7 cellular contexts compared by ENCODE assay signal in the genomic region with DNA sequence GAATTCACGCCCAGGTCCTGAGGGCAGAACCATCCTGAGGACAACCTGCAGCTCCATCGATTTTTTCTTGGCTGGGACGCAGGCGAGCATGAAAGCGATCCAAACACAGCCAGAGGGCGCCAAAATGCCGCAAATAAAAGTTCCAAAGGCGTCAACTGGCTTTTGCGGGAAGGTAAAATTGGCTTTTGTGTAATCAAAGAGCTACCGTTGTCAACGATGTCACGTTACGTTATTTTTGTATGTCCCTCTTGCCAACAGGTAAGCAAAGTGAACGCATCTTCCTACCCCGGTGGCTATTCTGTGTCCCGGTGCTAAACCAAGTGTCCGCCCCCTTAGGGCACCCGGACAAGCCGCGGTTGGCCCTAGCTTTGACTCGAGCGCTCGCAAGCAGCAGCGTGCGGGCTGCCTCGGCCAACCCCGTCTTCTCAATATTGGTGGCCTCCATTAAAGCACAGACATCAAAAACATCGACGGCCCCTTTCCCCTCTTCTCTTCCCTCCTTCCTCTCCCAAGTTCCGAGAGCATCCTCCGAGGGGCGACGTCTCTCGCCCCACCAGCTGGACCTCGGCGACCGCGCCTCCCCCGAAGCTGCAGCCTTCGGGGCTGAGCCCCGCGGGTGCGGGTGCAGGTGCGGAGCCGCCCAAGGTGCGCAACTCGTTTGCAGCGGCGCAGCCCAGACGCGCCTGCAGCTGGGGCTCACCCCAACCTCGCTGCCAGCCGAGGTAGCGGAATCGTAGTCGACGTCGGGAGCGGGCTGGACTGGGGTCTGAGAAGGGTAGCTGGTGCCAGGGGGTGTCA. TPM values are rescaled to one million over a fixed set of nuclear protein-coding genes. Genes with fewer than 3 reads are reported as not detected.
DNase-seq lines count a peak whose midpoint lies in the region; ATAC-seq, FAIRE-seq and TF ChIP-seq lines count a peak whose summit lies in the region.

No MANE protein-coding gene starts in this region.

- intact Hi-C loops in left ventricle myocardium superior (cut with micrococcal nuclease) = loop anchor here (10.0 kb wide), 1 partner anchor 1088 kb away; no protein-coding TSS in a partner anchor

- no peak overlapping the region for H4K8ac ChIP-seq in trophoblast cell (ENCODE audit: low read depth, low read length)

- H3K14ac ChIP-seq in trophoblast cell (ENCODE audit: low read length) = no peak overlapping the region

- H4K12ac ChIP-seq in trophoblast cell (ENCODE audit: low read depth, low read length) = no peak overlapping the region

- FAIRE-seq in GM12891 (lab: Jason Lieb, UNC) = peak; percentile 95

- peak overlapping the region; percentile 92 for H3K4me2 ChIP-seq in trophoblast cell (ENCODE audit: low read length)

- H3K27me3 ChIP-seq in MG63 (no peaks in the 10 kb centered on the region), trophoblast cell (ENCODE audit: insufficient read depth, low read length) (no peaks in the 10 kb centered on the region)

- WGBS in trophoblast cell (ENCODE audit: extremely low coverage, insufficient coverage, insufficient read length) = no CpG with 5 or more reads among the region's 59 CpGs

- H3K79me1 ChIP-seq in trophoblast cell (ENCODE audit: low read length) = peaks cover 19% of the 10 kb centered on the region

- H3K4me3 ChIP-seq in MG63 = peak overlapping the region; percentile 41
- H3K4me3 ChIP-seq in trophoblast cell (ENCODE audit: low read depth, low read length) = peak overlapping the region; percentile 70

- H2AK5ac ChIP-seq in trophoblast cell (ENCODE audit: low read length) = no peak overlapping the region

- no peak overlapping the region for H3K4ac ChIP-seq in trophoblast cell (ENCODE audit: low read depth, low read length)

- H3K27me3 Mint-ChIP-seq in HFFc6 (ENCODE audit: insufficient read depth) = no peaks in the 10 kb centered on the region; the same call in none of the 2 replicates

- peak; percentile 70 for ATAC-seq in left ventricle myocardium superior

- no peaks in the 10 kb centered on the region for H3K9me3 Mint-ChIP-seq in HFFc6

- peaks cover 22% of the 10 kb centered on the region for H3K79me2 ChIP-seq in trophoblast cell (ENCODE audit: control insufficient read depth, insufficient read depth, low read length, poor library complexity)

- H3K36me3 ChIP-seq in MG63 (peaks cover 28% of the 10 kb centered on the region), trophoblast cell (ENCODE audit: control insufficient read depth in 1 of 2, insufficient read depth in 2 of 2, low read length in 2 of 2) (peaks cover 0 to 3% of the 10 kb centered on the region in 2 experiments)

- H3K4me1 ChIP-seq in trophoblast cell (ENCODE audit: control insufficient read depth in 1 of 2, insufficient read depth in 2 of 2, low read length in 2 of 2) = peaks cover 4 to 10% of the 10 kb centered on the region in 2 experiments

- no peak overlapping the region for H2BK5ac ChIP-seq in trophoblast cell (ENCODE audit: low read depth, low read length, poor library complexity)

- POLR2A ChIA-PET in RWPE1 (lab: Yijun Ruan, JAX; ENCODE audit: low non-redundant PET) = no interaction called here

- H2BK12ac ChIP-seq in trophoblast cell (ENCODE audit: low read length) = peak overlapping the region; percentile 29

- H3K4me3 Mint-ChIP-seq in HFFc6 = peak overlapping the region; percentile 88

- H3K23ac ChIP-seq in trophoblast cell (ENCODE audit: low read length) = no peak overlapping the region

- no peak overlapping the region for H4K91ac ChIP-seq in trophoblast cell (ENCODE audit: low read depth, low read length)

- H3K9me3 ChIP-seq in MG63 (no peaks in the 10 kb centered on the region; the same call in 1 of the 2 replicates), trophoblast cell (ENCODE audit: insufficient read depth, low read depth, low read length) (no peaks in the 10 kb centered on the region)

- peak; percentile 41 for DNase-seq in GM12891 (ENCODE audit: insufficient read length, low spot score)
- DNase-seq in HFFc6 = peak; percentile 74
- DNase-seq in MG63 = peak; percentile 80
- DNase-seq in RWPE1 (ENCODE audit: low spot score) = peak; percentile 73
- DNase-seq in anterior cingulate cortex (lab: John Stamatoyannopoulos, UW) = peak in 57 of 58 donors; percentile 22 to 89 (median 64)
- DNase-seq in left ventricle myocardium superior = peak; percentile 67
- DNase-seq in trophoblast cell = peak; percentile 97 to 99

- H2AFZ ChIP-seq in trophoblast cell (ENCODE audit: insufficient read depth, low read length, poor library complexity) = peak overlapping the region; percentile 48

- H3K9ac ChIP-seq in trophoblast cell (ENCODE audit: low read length) = no peak overlapping the region

- H3K36me3 Mint-ChIP-seq in HFFc6 (ENCODE audit: low read depth) = peaks cover 16% of the 10 kb centered on the region

- H3K4me1 Mint-ChIP-seq in HFFc6 (ENCODE audit: low read depth) = peaks cover 35% of the 10 kb centered on the region

- peak overlapping the region; percentile 55 for H3K27ac Mint-ChIP-seq in HFFc6

- CTCF ChIA-PET in RWPE1 (lab: Yijun Ruan, JAX) = interaction anchor here (0.5 to 2.2 kb wide), 19 partner anchors 9 to 1103 kb away, joined by 3 to 28 read pairs (median 3); no protein-coding TSS in a partner anchor

- H3K27ac ChIP-seq in RWPE1 (peak overlapping the region; percentile 80), trophoblast cell (ENCODE audit: low read depth, low read length) (no peak overlapping the region)

- TF ChIP-seq CTCF in HFFc6 (IDR thresholded peaks at IDR 0.05) (peak; percentile 88), RWPE1 (conservative IDR thresholded peaks at IDR 0.05; ENCODE audit: low read depth) (peak; percentile 85)

- no peak overlapping the region for H3K18ac ChIP-seq in trophoblast cell (ENCODE audit: low read length)

- TF ChIP-seq POLR2A in GM12891 (IDR thresholded peaks at IDR 0.05; ENCODE audit: low read depth, low read length) = no peak

- H2BK120ac ChIP-seq in trophoblast cell (ENCODE audit: insufficient read depth, low read length, poor library complexity) = no peak overlapping the region

TF ChIP-seq in GM12891, 5 proteins besides CTCF, POLR2A, EP300 and RAD21:
- TF ChIP-seq POU2F2 (IDR thresholded peaks at IDR 0.05; ENCODE audit: low read depth, low read length) (no peak; the same call in 1 of the 2 replicates), SPI1 (IDR thresholded peaks at IDR 0.05; ENCODE audit: low read depth, low read length) (no peak), TAF1 (IDR thresholded peaks at IDR 0.05; ENCODE audit: low read depth, low read length) (no peak), PAX5 (IDR thresholded peaks at IDR 0.05; ENCODE audit: insufficient read depth, low read length, severe bottlenecking) (peak; percentile 18)

RNA-seq across cellular contexts. Expression of a gene that starts 1.1 kb away (rescaled TPM):
- 137 TPM for polyA plus RNA-seq in GM12891 (2012; ENCODE audit: low read depth, missing spikeins)
- total RNA-seq in HFFc6 (2021; fragmentation: NEBNext Ultra II Directional; extraction: Animal tissue kit (Norgen Biotek cat#: 25700)) = 100 to 1,000 TPM; 101 to 158 (median 151) TPM
- total RNA-seq in MG63 (2014; rRNA removed; shearing (Covaris generic); ENCODE audit: low replicate concordance) = 543 and 644 TPM in 2 replicates
- 2.0 TPM for total RNA-seq in left ventricle myocardium superior
- polyA plus RNA-seq in trophoblast cell (2013) = 550 and 590 TPM in 2 replicates

Comparison
In these comparisons a context has a peak if more than half of its experiments do, and no peak if none do; other contexts are left out.
1. DNase-seq: peak in every context shown above with its lines; median percentile 98 in trophoblast cell; 80 in MG63; 74 in HFFc6; 73 in RWPE1; 67 in left ventricle myocardium superior; 64 in anterior cingulate cortex; 41 in GM12891.
2. RNA of a gene that starts 1.1 kb away (total RNA-seq): 543 to 644 TPM in MG63 and 101 to 158 TPM in HFFc6; 2.0 TPM in left ventricle myocardium superior (single experiment); every median in the first group is over 10 times any median in the second.